In genomic region chr2:19649785-19650380, GRCh38 we compare ENCODE assay signal across 13 cellular contexts.
DNase-seq lines count a peak whose midpoint lies in the region; ATAC-seq, FAIRE-seq and TF ChIP-seq lines count a peak whose summit lies in the region.
"Had no signal": no experiment of that assay in that cellular context is flagged by ENCODE, and none has a peak within 500 bp of the region (broad histone marks: within the 10 kb centered on the region; RNA-seq: fewer than 3 reads in every experiment).

No MANE protein-coding gene starts in this region.

- no peak overlapping the region for H3K4me2 ChIP-seq in hepatocyte

- ATAC-seq in HG02973 (IDR thresholded peaks at IDR 0.05; ENCODE audit: unreplicated experiment): no peak
- ATAC-seq: activated T-cell treated with anti-CD3 and anti-CD28 coated beads, Interleukin-2, amount 50 U/mL, for 72 hours had no signal

- no peak for TF ChIP-seq CTCF in cardiac fibroblast (IDR thresholded peaks at IDR 0.05; ENCODE audit: low read depth, low read length)
- TF ChIP-seq CTCF in hepatocyte (IDR thresholded peaks at IDR 0.05; ENCODE audit: poor library complexity): no peak

- 73% methylated on average over 8 of the region's 8 CpGs for WGBS in hepatocyte (ENCODE audit: low lambda C conversion rate, missing lambda C conversion rate)

- H3K27ac ChIP-seq in hepatocyte: peak overlapping the region; percentile 45
- H3K27ac ChIP-seq: lower lobe of right lung had no signal

- no peak overlapping the region for H2AFZ ChIP-seq in hepatocyte

- H3K27me3 ChIP-seq in hepatocyte: no peaks in the 10 kb centered on the region

- H3K79me2 ChIP-seq in hepatocyte: no peaks in the 10 kb centered on the region

- FAIRE-seq in HTR-8/SVneo (lab: Jason Lieb, UNC): peak; percentile 60
- FAIRE-seq: small intestine had no signal

- no peaks in the 10 kb centered on the region for H3K9me3 ChIP-seq in hepatocyte (ENCODE audit: low read depth)
- H3K9me3 ChIP-seq: lower lobe of right lung had no signal

- DNase-seq in A172 (ENCODE audit: low spot score) (peak; percentile 94), HTR-8/SVneo (ENCODE audit: insufficient read length, low spot score) (peak; percentile 69), cardiac fibroblast (ENCODE audit: low read depth in 2 of 2) (peak; percentile 99 to 100), hepatocyte (ENCODE audit: low spot score) (peak; percentile 56), middle frontal gyrus (ENCODE audit: extremely low spot score, low spot score) (no peak), NCI-H1105 treated with DMSO at 0.1 percent for 48 hours (lab: John Stamatoyannopoulos, UW) (no peak), NCI-H187 (lab: John Stamatoyannopoulos, UW) (no peak)
- DNase-seq: activated T-cell treated with anti-CD3 and anti-CD28 coated beads, Interleukin-2, amount 50 U/mL, for 72 hours; effector CD8-positive, alpha-beta T cell; Kasumi-1; lower lobe of right lung; small intestine had no signal

- H3K9me2 ChIP-seq in hepatocyte (replicated peaks; ENCODE audit: insufficient read depth): no peaks in the 10 kb centered on the region

- no peak overlapping the region for H3K4me3 ChIP-seq in cardiac fibroblast (replicated peaks in 1 of 2; ENCODE audit: low read depth in 2 of 2, low read length in 2 of 2)
- no peak overlapping the region for H3K4me3 ChIP-seq in hepatocyte
- H3K4me3 ChIP-seq: lower lobe of right lung had no signal

- no peaks in the 10 kb centered on the region for H3K4me1 ChIP-seq in hepatocyte (ENCODE audit: insufficient read depth)
- H3K4me1 ChIP-seq: lower lobe of right lung had no signal

- H4K20me1 ChIP-seq in hepatocyte (ENCODE audit: insufficient read depth, poor library complexity, severe bottlenecking): no peaks in the 10 kb centered on the region

- no peaks in the 10 kb centered on the region for H3K36me3 ChIP-seq in hepatocyte (replicated peaks; ENCODE audit: insufficient read depth, low read depth)
- H3K36me3 ChIP-seq: lower lobe of right lung had no signal

Comparison
In these comparisons a context has a peak if more than half of its experiments do, and no peak if none do; other contexts are left out.
1. DNase-seq: peak in A172 (single experiment), HTR-8/SVneo (single experiment), cardiac fibroblast (2 of 2) and hepatocyte (single experiment); none in middle frontal gyrus (single experiment), NCI-H1105 treated with DMSO at 0.1 percent for 48 hours (single experiment) and NCI-H187 (0 of 2).